Comparison of ENCODE assay signal across 24 cellular contexts in genomic region chr16:77943770-77944169, GRCh38.
DNase-seq lines count a peak whose midpoint lies in the region; ATAC-seq and TF ChIP-seq lines count a peak whose summit lies in the region.
"Had no signal": no experiment of that assay in that cellular context is flagged by ENCODE, and none has a peak within 500 bp of the region (broad histone marks: within the 10 kb centered on the region; RNA-seq: fewer than 3 reads in every experiment).

No MANE protein-coding gene starts in this region.

- H3K4me1 Mint-ChIP-seq in activated CD8-positive, alpha-beta memory T cell treated with anti-CD3 and anti-CD28 coated beads, Interleukin-2, amount 10 ng/mL, durations not matched to agents 7 days and 5 days, result no peaks in the 10 kb centered on the region
- H3K4me1 Mint-ChIP-seq: activated naive CD4-positive, alpha-beta T cell treated with anti-CD3 and anti-CD28 coated beads, Interleukin-2, amount 10 ng/mL, durations not matched to agents 7 days and 5 days had no signal

- WGBS in thyroid gland, 2 donors, result 47 to 55% methylated on average over 4 of the region's 4 CpGs

- H3K4me3 Mint-ChIP-seq in activated CD8-positive, alpha-beta memory T cell treated with anti-CD3 and anti-CD28 coated beads, Interleukin-2, amount 10 ng/mL, durations not matched to agents 7 days and 5 days, result no peak overlapping the region
- H3K4me3 Mint-ChIP-seq: activated naive CD4-positive, alpha-beta T cell treated with anti-CD3 and anti-CD28 coated beads, Interleukin-2, amount 10 ng/mL, durations not matched to agents 7 days and 5 days; effector memory CD8-positive, alpha-beta T cell had no signal

- ATAC-seq in GM21381 (IDR thresholded peaks at IDR 0.05; ENCODE audit: unreplicated experiment), result no peak
- ATAC-seq in activated CD8-positive, alpha-beta memory T cell treated with anti-CD3 and anti-CD28 coated beads, Interleukin-2, amount 10 ng/mL, durations not matched to agents 7 days and 5 days, result no peak
- ATAC-seq: effector memory CD8-positive, alpha-beta T cell; foreskin keratinocyte had no signal

- DNase-seq in SHP77 (lab: John Stamatoyannopoulos, UW) (peak; percentile 25 to 44), SHP77 treated with DMSO at 0.1 percent for 48 hours (lab: John Stamatoyannopoulos, UW) (no peak), NCI-H187 treated with DMSO at 0.1 percent for 48 hours (lab: John Stamatoyannopoulos, UW) (peak; percentile 72), NCI-H345 (lab: John Stamatoyannopoulos, UW) (peak; percentile 95), thyroid gland (peak; percentile 24 to 33)
- DNase-seq in activated CD4-positive, alpha-beta T cell treated with anti-CD3 and anti-CD28 coated beads, Interleukin-2, amount 50 U/mL, for 1 hour, result no peak
- DNase-seq in activated CD8-positive, alpha-beta memory T cell treated with anti-CD3 and anti-CD28 coated beads, Interleukin-2, amount 10 ng/mL, durations not matched to agents 7 days and 5 days, result no peak
- DNase-seq: activated CD4-positive, alpha-beta T cell treated with anti-CD3 and anti-CD28 coated beads for 48 hours; activated naive CD4-positive, alpha-beta T cell treated with anti-CD3 and anti-CD28 coated beads, Interleukin-2, amount 10 ng/mL, durations not matched to agents 7 days and 5 days; anterior cingulate cortex; BE2C; effector memory CD8-positive, alpha-beta T cell; foreskin keratinocyte; IMR-90; mammary epithelial cell; NCI-H1694 treated with DMSO at 0.1 percent for 48 hours; sigmoid colon; stimulated activated naive CD4-positive, alpha-beta T cell treated with Interleukin-2 at 50 U/mL for 16 hours; T-helper 2 cell; testis had no signal

- H3K9me3 Mint-ChIP-seq in activated CD8-positive, alpha-beta memory T cell treated with anti-CD3 and anti-CD28 coated beads, Interleukin-2, amount 10 ng/mL, durations not matched to agents 7 days and 5 days (ENCODE audit: low read depth), result no peaks in the 10 kb centered on the region
- H3K9me3 Mint-ChIP-seq: activated naive CD4-positive, alpha-beta T cell treated with anti-CD3 and anti-CD28 coated beads, Interleukin-2, amount 10 ng/mL, durations not matched to agents 7 days and 5 days; effector memory CD8-positive, alpha-beta T cell had no signal

- no peak overlapping the region for H3K27ac Mint-ChIP-seq in activated CD8-positive, alpha-beta memory T cell treated with anti-CD3 and anti-CD28 coated beads, Interleukin-2, amount 10 ng/mL, durations not matched to agents 7 days and 5 days
- H3K27ac Mint-ChIP-seq: activated naive CD4-positive, alpha-beta T cell treated with anti-CD3 and anti-CD28 coated beads, Interleukin-2, amount 10 ng/mL, durations not matched to agents 7 days and 5 days; effector memory CD8-positive, alpha-beta T cell had no signal

- no peaks in the 10 kb centered on the region for H3K36me3 Mint-ChIP-seq in activated CD8-positive, alpha-beta memory T cell treated with anti-CD3 and anti-CD28 coated beads, Interleukin-2, amount 10 ng/mL, durations not matched to agents 7 days and 5 days
- H3K36me3 Mint-ChIP-seq: activated naive CD4-positive, alpha-beta T cell treated with anti-CD3 and anti-CD28 coated beads, Interleukin-2, amount 10 ng/mL, durations not matched to agents 7 days and 5 days had no signal

- no peak overlapping the region for H3K4me3 ChIP-seq in thyroid gland (replicated peaks in 1 of 3)
- H3K4me3 ChIP-seq: cardiac muscle cell, coronary artery, sigmoid colon, testis, vagina had no signal

- H3K27me3 ChIP-seq in thyroid gland, result no peaks in the 10 kb centered on the region
- H3K27me3 ChIP-seq: BE2C, cardiac muscle cell, foreskin keratinocyte, testis, vagina had no signal

- intact Hi-C loops in thyroid gland (cut with DNase I), result no loop called here

- no peaks in the 10 kb centered on the region for H3K27me3 Mint-ChIP-seq in activated CD8-positive, alpha-beta memory T cell treated with anti-CD3 and anti-CD28 coated beads, Interleukin-2, amount 10 ng/mL, durations not matched to agents 7 days and 5 days

- no peaks in the 10 kb centered on the region for H3K9me3 ChIP-seq in thyroid gland
- H3K9me3 ChIP-seq: BE2C, sigmoid colon, testis, vagina had no signal

- no peak overlapping the region for H3K27ac ChIP-seq in thyroid gland
- H3K27ac ChIP-seq: cardiac muscle cell, coronary artery, foreskin keratinocyte, sigmoid colon, testis, vagina had no signal

- H3K4me1 ChIP-seq in thyroid gland, result peaks cover 14 to 20% of the 10 kb centered on the region in 2 donors
- H3K4me1 ChIP-seq: BE2C, foreskin keratinocyte, sigmoid colon, testis, vagina had no signal

- H3K36me3 ChIP-seq in thyroid gland, result no peaks in the 10 kb centered on the region
- H3K36me3 ChIP-seq: BE2C, cardiac muscle cell, sigmoid colon, vagina had no signal

- TF ChIP-seq CTCF in thyroid gland (IDR thresholded peaks at IDR 0.05), result no peak

- CTCF ChIA-PET in activated CD8-positive, alpha-beta memory T cell treated with anti-CD3 and anti-CD28 coated beads, Interleukin-2, amount 10 ng/mL, durations not matched to agents 7 days and 5 days (lab: Charles Lee), result no interaction called here

- no peak for TF ChIP-seq POLR2A in thyroid gland (IDR thresholded peaks at IDR 0.05)

Comparison
In these comparisons a context has a peak if more than half of its experiments do, and no peak if none do; other contexts are left out.
1. DNase-seq: peak in SHP77 (2 of 2), NCI-H187 treated with DMSO at 0.1 percent for 48 hours (single experiment), NCI-H345 (single experiment) and thyroid gland (2 of 2); none in SHP77 treated with DMSO at 0.1 percent for 48 hours (single experiment), activated CD4-positive, alpha-beta T cell treated with anti-CD3 and anti-CD28 coated beads, Interleukin-2, amount 50 U/mL, for 1 hour (single experiment) and activated CD8-positive, alpha-beta memory T cell treated with anti-CD3 and anti-CD28 coated beads, Interleukin-2, amount 10 ng/mL, durations not matched to agents 7 days and 5 days (single experiment).